8 cellular contexts compared by ENCODE assay signal in the genomic region with DNA sequence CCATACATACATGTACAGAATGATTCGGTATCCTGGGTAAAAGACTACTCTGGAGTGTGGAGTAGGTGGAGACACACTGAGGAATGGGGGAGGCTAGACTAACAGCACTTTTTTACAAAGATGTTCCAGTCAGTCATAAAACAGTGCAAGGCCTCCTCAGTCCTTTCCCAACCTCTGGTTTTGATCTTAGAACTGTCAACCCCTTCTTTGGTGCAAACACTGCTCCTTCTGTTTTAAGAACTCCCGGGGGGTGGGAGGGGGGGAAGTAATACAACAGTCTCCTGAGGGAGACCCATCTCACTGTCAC. TPM values are rescaled to one million over a fixed set of nuclear protein-coding genes. Genes with fewer than 3 reads are reported as not detected.
DNase-seq lines count a peak whose midpoint lies in the region; ATAC-seq and TF ChIP-seq lines count a peak whose summit lies in the region.

No MANE protein-coding gene starts in this region.

- WGBS in suprapubic skin = 23% methylated on average over 2 of the region's 2 CpGs

- peaks cover 4% of the 10 kb centered on the region for H3K27me3 Mint-ChIP-seq in activated naive CD8-positive, alpha-beta T cell treated with anti-CD3 and anti-CD28 coated beads, Interleukin-2, amount 50 U/mL, for 24 hours
- H3K27me3 Mint-ChIP-seq in immature natural killer cell (ENCODE audit: low read depth in 3 of 3) = peaks cover 15 to 19% (median 18%) of the 10 kb centered on the region in 3 donors

- H3K27ac Mint-ChIP-seq in activated naive CD8-positive, alpha-beta T cell treated with anti-CD3 and anti-CD28 coated beads, Interleukin-2, amount 50 U/mL, for 24 hours = peak overlapping the region; percentile 92
- peak overlapping the region; percentile 86 to 99 (median 96) for H3K27ac Mint-ChIP-seq in immature natural killer cell

- TF ChIP-seq EP300 in suprapubic skin (IDR thresholded peaks at IDR 0.05) = no peak

- H3K9me3 ChIP-seq in suprapubic skin = no peaks in the 10 kb centered on the region

- ATAC-seq in activated naive CD8-positive, alpha-beta T cell treated with anti-CD3 and anti-CD28 coated beads, Interleukin-2, amount 50 U/mL, for 24 hours = no peak
- no peak for ATAC-seq in GM18498 (IDR thresholded peaks at IDR 0.05; ENCODE audit: unreplicated experiment)

- H3K4me1 Mint-ChIP-seq in activated naive CD8-positive, alpha-beta T cell treated with anti-CD3 and anti-CD28 coated beads, Interleukin-2, amount 50 U/mL, for 24 hours = peaks cover 30% of the 10 kb centered on the region
- peaks cover 18 to 20% of the 10 kb centered on the region in 2 donors for H3K4me1 Mint-ChIP-seq in immature natural killer cell

- TF ChIP-seq CTCF in suprapubic skin (IDR thresholded peaks at IDR 0.05) = no peak

- TF ChIP-seq POLR2A in suprapubic skin (IDR thresholded peaks at IDR 0.05) = no peak

- no peaks in the 10 kb centered on the region for H3K9me3 Mint-ChIP-seq in activated naive CD8-positive, alpha-beta T cell treated with anti-CD3 and anti-CD28 coated beads, Interleukin-2, amount 50 U/mL, for 24 hours
- H3K9me3 Mint-ChIP-seq in immature natural killer cell = no peaks in the 10 kb centered on the region

- peak; percentile 51 for DNase-seq in NCI-H82 (lab: John Stamatoyannopoulos, UW)
- no peak for DNase-seq in NCI-H82 treated with DMSO at 0.1 percent for 48 hours (lab: John Stamatoyannopoulos, UW; ENCODE audit: unreplicated experiment)
- DNase-seq in activated naive CD8-positive, alpha-beta T cell treated with anti-CD3 and anti-CD28 coated beads, Interleukin-2, amount 50 U/mL, for 24 hours = no peak
- DNase-seq in immature natural killer cell = no peak
- no peak for DNase-seq in suprapubic skin (ENCODE audit: low spot score in 2 of 2)
- no peak for DNase-seq in glomerular visceral epithelial cell (ENCODE audit: extremely low spot score)
- no peak for DNase-seq in stimulated activated CD4-positive, alpha-beta T cell treated with anti-CD3 and anti-CD28 coated beads, Interleukin-4, amount 100 ng/mL, for 24 hours

- peak overlapping the region; percentile 70 for H3K4me3 ChIP-seq in suprapubic skin

- H3K27ac ChIP-seq in suprapubic skin = peak overlapping the region; percentile 88

- no peaks in the 10 kb centered on the region for H3K36me3 Mint-ChIP-seq in activated naive CD8-positive, alpha-beta T cell treated with anti-CD3 and anti-CD28 coated beads, Interleukin-2, amount 50 U/mL, for 24 hours (ENCODE audit: low read depth)
- H3K36me3 Mint-ChIP-seq in immature natural killer cell = no peaks in the 10 kb centered on the region

- H3K27me3 ChIP-seq in suprapubic skin = no peaks in the 10 kb centered on the region

- H3K4me1 ChIP-seq in suprapubic skin = peaks cover 34% of the 10 kb centered on the region

- H3K36me3 ChIP-seq in suprapubic skin = no peaks in the 10 kb centered on the region

- H3K4me3 Mint-ChIP-seq in activated naive CD8-positive, alpha-beta T cell treated with anti-CD3 and anti-CD28 coated beads, Interleukin-2, amount 50 U/mL, for 24 hours = peak overlapping the region; percentile 95
- H3K4me3 Mint-ChIP-seq in immature natural killer cell = peak overlapping the region; percentile 88 to 99 (median 95)

RNA-seq across cellular contexts. Expression of a gene that starts 7.5 kb away (rescaled TPM):
- polyA plus RNA-seq in immature natural killer cell = under 1 TPM in 2 of 3 donors, not detected in 1; 0.04 to 0.07 TPM
- total RNA-seq in suprapubic skin = 1 to 10 TPM; 2.4 to 5.7 (median 4.0) TPM

RNA-seq across cellular contexts. Expression of a gene that starts 16.9 kb away (rescaled TPM):
- polyA plus RNA-seq in immature natural killer cell = 1 to 10 TPM in 2 of 3 donors, under 1 TPM in 1; 0.55 to 7.8 (median 3.0) TPM
- 10 to 100 TPM; 17.6 to 49.4 (median 29.0) TPM for total RNA-seq in suprapubic skin
